17 cellular contexts compared by ENCODE assay signal in genomic region chr6:148379481-148379880, GRCh38. TPM values are rescaled to one million over a fixed set of nuclear protein-coding genes. Genes with fewer than 3 reads are reported as not detected.
DNase-seq lines count a peak whose midpoint lies in the region; ATAC-seq and TF ChIP-seq lines count a peak whose summit lies in the region.
"Had no signal": no experiment of that assay in that cellular context is flagged by ENCODE, and none has a peak within 500 bp of the region (broad histone marks: within the 10 kb centered on the region; RNA-seq: fewer than 3 reads in every experiment).

No MANE protein-coding gene starts in this region.

- WGBS in IMR-90 (ENCODE audit: extremely low coverage in 2 of 2, insufficient read length in 1 of 2), 2 experiments, result no CpG with 5 or more reads among the region's 5 CpGs

- CTCF ChIA-PET in IMR-90 (lab: Yijun Ruan, JAX), result no interaction called here

- H2AFZ ChIP-seq in ACC112 (ENCODE audit: low read length, unreplicated experiment), result no peak overlapping the region
- no peak overlapping the region for H2AFZ ChIP-seq in IMR-90 (replicated peaks; ENCODE audit: low read length, poor library complexity)

- in situ Hi-C loops in IMR-90 (cut with MboI; ENCODE audit: low sequenced_read_pairs) (no loop called here), gastrocnemius medialis (cut with MboI; ENCODE audit: low sequenced_read_pairs in 4 of 4) (no loop called here)

- H3K23ac ChIP-seq in IMR-90 (ENCODE audit: low read depth, low read length), result no peak overlapping the region

- POLR2A ChIA-PET in IMR-90 (lab: Charles Lee; ENCODE audit: unreplicated experiment), result no interaction called here

- H4K91ac ChIP-seq in IMR-90 (ENCODE audit: insufficient read depth, low read depth, low read length), result no peak overlapping the region

- peaks cover 36 to 62% of the 10 kb centered on the region in 2 experiments for H3K79me1 ChIP-seq in IMR-90 (ENCODE audit: low read depth in 1 of 2, low read length in 2 of 2)

- H3K14ac ChIP-seq in IMR-90 (replicated peaks; ENCODE audit: low read depth, low read length), result no peak overlapping the region

- H4K5ac ChIP-seq in IMR-90 (ENCODE audit: low read depth, low read length), result no peak overlapping the region

- H3K27me3 ChIP-seq in ACC112 (ENCODE audit: insufficient read depth, low read length) (no peaks in the 10 kb centered on the region), IMR-90 (ENCODE audit: control insufficient read depth, insufficient read depth, low read length) (no peaks in the 10 kb centered on the region), dorsolateral prefrontal cortex (no peaks in the 10 kb centered on the region), gastrocnemius medialis (no peaks in the 10 kb centered on the region)

- H2AK9ac ChIP-seq in IMR-90 (replicated peaks; ENCODE audit: low read depth, low read length, poor library complexity), result no peak overlapping the region

- H3K27ac Mint-ChIP-seq in T-helper 2 cell treated with Interferon-gamma antibody and Interleukin-4, amounts not matched to agents 5 μg/mL and 100 μg/mL, for 36 hours, result no peak overlapping the region
- H3K27ac Mint-ChIP-seq: CD4-positive, CD25-positive, alpha-beta regulatory T cell had no signal

- no peak overlapping the region for H3K18ac ChIP-seq in IMR-90 (ENCODE audit: low read depth, low read length)

- H2BK120ac ChIP-seq in IMR-90 (ENCODE audit: low read depth, low read length), result no peak overlapping the region

- BruUV-seq in IMR-90 (replicated peaks; lab: Mats Ljungman, UMichigan), result no TSS peak

- no peak overlapping the region for H2BK20ac ChIP-seq in IMR-90 (ENCODE audit: low read depth, low read length)

- H3K36me3 ChIP-seq in ACC112 (ENCODE audit: insufficient read depth, low read length), result no peaks in the 10 kb centered on the region
- no peaks in the 10 kb centered on the region for H3K36me3 ChIP-seq in IMR-90 (ENCODE audit: control insufficient read depth, insufficient read depth, low read length)
- H3K36me3 ChIP-seq in gastrocnemius medialis, result no peaks in the 10 kb centered on the region

- intact Hi-C loops in IMR-90 (cut with micrococcal nuclease), result no loop called here
- intact Hi-C loops in dorsolateral prefrontal cortex (cut with DNase I), result no loop called here
- intact Hi-C loops in gastrocnemius medialis (cut with DNase I; ENCODE audit: low total_unique reads), result no loop called here

- H2AK5ac ChIP-seq in IMR-90 (ENCODE audit: low read depth, low read length), result no peak overlapping the region

- no peaks in the 10 kb centered on the region for H3K9me3 ChIP-seq in IMR-90 (ENCODE audit: control insufficient read depth, insufficient read depth, low read length)
- no peaks in the 10 kb centered on the region for H3K9me3 ChIP-seq in gastrocnemius medialis
- H3K9me3 ChIP-seq: A549 had no signal

- H3K4me3 Mint-ChIP-seq in T-helper 2 cell treated with Interferon-gamma antibody and Interleukin-4, amounts not matched to agents 5 μg/mL and 100 μg/mL, for 36 hours, result no peak overlapping the region
- H3K4me3 Mint-ChIP-seq: CD4-positive, CD25-positive, alpha-beta regulatory T cell had no signal

- DNase-seq in IMR-90, result no peak
- DNase-seq in dorsolateral prefrontal cortex, result no peak
- no peak for DNase-seq in gastrocnemius medialis
- DNase-seq in activated CD4-positive, alpha-beta T cell treated with anti-CD3 and anti-CD28 coated beads, Interleukin-2, amount 50 U/mL, for 4 hours, result no peak
- DNase-seq in T-helper 2 cell treated with Interferon-gamma antibody and Interleukin-4, amounts not matched to agents 5 μg/mL and 100 μg/mL, for 36 hours (ENCODE audit: low spot score), result no peak
- DNase-seq: CD4-positive, CD25-positive, alpha-beta regulatory T cell; DND-41; GDM1; NCI-H1417; NCI-H2029; NCI-H2227 treated with DMSO at 0.1 percent for 48 hours; NCI-H526 treated with DMSO at 0.1 percent for 48 hours; PC-3 had no signal

- no peaks in the 10 kb centered on the region for H3K36me3 Mint-ChIP-seq in T-helper 2 cell treated with Interferon-gamma antibody and Interleukin-4, amounts not matched to agents 5 μg/mL and 100 μg/mL, for 36 hours (ENCODE audit: low read depth)
- H3K36me3 Mint-ChIP-seq: CD4-positive, CD25-positive, alpha-beta regulatory T cell had no signal

- H3K9me1 ChIP-seq in IMR-90 (ENCODE audit: insufficient read depth, low read length), result peaks cover 3% of the 10 kb centered on the region; the same call in 1 of the 2 replicates

- TF ChIP-seq POLR2A in IMR-90 (IDR thresholded peaks at IDR 0.05; ENCODE audit: low read depth, low read length) (no peak), gastrocnemius medialis (IDR thresholded peaks at IDR 0.05) (no peak)

- H3K4me1 ChIP-seq in ACC112 (ENCODE audit: control insufficient read depth, insufficient read depth, low read length, unreplicated experiment), result peaks cover 33% of the 10 kb centered on the region
- peaks cover 3% of the 10 kb centered on the region for H3K4me1 ChIP-seq in IMR-90 (ENCODE audit: control insufficient read depth, insufficient read depth, low read length)
- H3K4me1 ChIP-seq in gastrocnemius medialis, result peaks cover 16 to 21% of the 10 kb centered on the region in 2 donors
- H3K4me1 ChIP-seq: A549 had no signal

- dilution Hi-C loops in IMR-90 (cut with HindIII; ENCODE audit: low sequenced_read_pairs, unreplicated experiment), result no loop called here

- no peak overlapping the region for H3K9ac ChIP-seq in IMR-90 (ENCODE audit: low read depth, low read length)

- no peaks in the 10 kb centered on the region for H3K9me3 Mint-ChIP-seq in T-helper 2 cell treated with Interferon-gamma antibody and Interleukin-4, amounts not matched to agents 5 μg/mL and 100 μg/mL, for 36 hours

- no peak overlapping the region for H3K56ac ChIP-seq in IMR-90 (ENCODE audit: extremely low read depth, insufficient read depth, low read length)

- H2BK15ac ChIP-seq in IMR-90 (ENCODE audit: low read depth, low read length), result no peak overlapping the region

- H3K27me3 Mint-ChIP-seq in T-helper 2 cell treated with Interferon-gamma antibody and Interleukin-4, amounts not matched to agents 5 μg/mL and 100 μg/mL, for 36 hours (ENCODE audit: low read depth), result no peaks in the 10 kb centered on the region

- H2BK5ac ChIP-seq in IMR-90 (ENCODE audit: low read depth, low read length, poor library complexity, severe bottlenecking), result no peak overlapping the region

- TF ChIP-seq CTCF in IMR-90 (conservative IDR thresholded peaks at IDR 0.05; ENCODE audit: low read depth, low read length) (no peak), dorsolateral prefrontal cortex (IDR thresholded peaks at IDR 0.05 in 54 of 56, conservative IDR thresholded peaks at IDR 0.05 in 2 of 56; ENCODE audit: low read depth in 1 of 56, partially characterized antibody in 56 of 56) (no peak), gastrocnemius medialis (IDR thresholded peaks at IDR 0.05 in 4 of 5, conservative IDR thresholded peaks at IDR 0.05 in 1 of 5) (no peak)

- no peak overlapping the region for H3K4me2 ChIP-seq in IMR-90 (ENCODE audit: low read depth, low read length)
- H3K4me2 ChIP-seq: A549 had no signal

- H3K4me1 Mint-ChIP-seq in T-helper 2 cell treated with Interferon-gamma antibody and Interleukin-4, amounts not matched to agents 5 μg/mL and 100 μg/mL, for 36 hours (ENCODE audit: low read depth), result no peaks in the 10 kb centered on the region
- H3K4me1 Mint-ChIP-seq: CD4-positive, CD25-positive, alpha-beta regulatory T cell had no signal

- ATAC-seq in IMR-90 (ENCODE audit: low read depth) (no peak), gastrocnemius medialis (no peak), GM21526 (IDR thresholded peaks at IDR 0.05; ENCODE audit: low FRiP score, unreplicated experiment) (no peak), HG03025 (IDR thresholded peaks at IDR 0.05; ENCODE audit: low FRiP score, unreplicated experiment) (no peak)
- ATAC-seq: A549, PC-3 had no signal

- peaks cover 6% of the 10 kb centered on the region; the same call in 1 of the 2 replicates for H4K20me1 ChIP-seq in IMR-90 (ENCODE audit: insufficient read depth, low read length)

- TF ChIP-seq RAD21 in IMR-90 (IDR thresholded peaks at IDR 0.05; ENCODE audit: low read length), result no peak

- no peak overlapping the region for H4K8ac ChIP-seq in IMR-90 (ENCODE audit: low read depth in 2 of 2, low read length in 2 of 2)

- peaks cover 23% of the 10 kb centered on the region for H3K79me2 ChIP-seq in ACC112 (ENCODE audit: control insufficient read depth, insufficient read depth, low read length, unreplicated experiment)

- no peak overlapping the region for H3K4me3 ChIP-seq in ACC112 (ENCODE audit: low read depth, low read length)
- H3K4me3 ChIP-seq in IMR-90 (ENCODE audit: insufficient read depth, low read depth, low read length), result no peak overlapping the region
- H3K4me3 ChIP-seq in dorsolateral prefrontal cortex, result no peak overlapping the region
- H3K4me3 ChIP-seq in gastrocnemius medialis, result no peak overlapping the region
- H3K4me3 ChIP-seq: A549 had no signal

- no peak overlapping the region for H3K4ac ChIP-seq in IMR-90 (ENCODE audit: low read depth, low read length)

- H3K27ac ChIP-seq in ACC112 (ENCODE audit: low read depth, low read length), result 0 out of 2 replicates have a peak overlapping the region, but pooled peaks have one; percentile 56
- no peak overlapping the region for H3K27ac ChIP-seq in IMR-90 (ENCODE audit: insufficient read depth, low read length)
- peak overlapping the region in 35 of 59 donors; percentile 16 to 81 (median 67) for H3K27ac ChIP-seq in dorsolateral prefrontal cortex
- peak overlapping the region; percentile 38 to 62 (median 42) for H3K27ac ChIP-seq in gastrocnemius medialis
- H3K27ac ChIP-seq: A549 had no signal

TF ChIP-seq in IMR-90, 13 proteins besides CTCF, POLR2A, EP300 and RAD21:
- TF ChIP-seq, protein P1, sequence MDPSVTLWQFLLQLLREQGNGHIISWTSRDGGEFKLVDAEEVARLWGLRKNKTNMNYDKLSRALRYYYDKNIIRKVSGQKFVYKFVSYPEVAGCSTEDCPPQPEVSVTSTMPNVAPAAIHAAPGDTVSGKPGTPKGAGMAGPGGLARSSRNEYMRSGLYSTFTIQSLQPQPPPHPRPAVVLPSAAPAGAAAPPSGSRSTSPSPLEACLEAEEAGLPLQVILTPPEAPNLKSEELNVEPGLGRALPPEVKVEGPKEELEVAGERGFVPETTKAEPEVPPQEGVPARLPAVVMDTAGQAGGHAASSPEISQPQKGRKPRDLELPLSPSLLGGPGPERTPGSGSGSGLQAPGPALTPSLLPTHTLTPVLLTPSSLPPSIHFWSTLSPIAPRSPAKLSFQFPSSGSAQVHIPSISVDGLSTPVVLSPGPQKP (IDR thresholded peaks at IDR 0.05; ENCODE audit: borderline replicate concordance, low read depth, low read length), result no peak
- TF ChIP-seq CEBPB (IDR thresholded peaks at IDR 0.05; ENCODE audit: low read depth, low read length), result peak; percentile 82
TF ChIP-seq in IMR-90: peak in this region for 1.

RNA-seq across cellular contexts. Expression of gene SASH1, which starts 36.8 kb away (rescaled TPM):
- total RNA-seq in IMR-90 (2012; rRNA removed) (16.5 and 20.3 TPM in 2 replicates), dorsolateral prefrontal cortex (100 to 1,000 TPM in 105 of 120 experiments, 10 to 100 TPM in 15; 67.5 to 387 (median 117) TPM), gastrocnemius medialis (10 to 100 TPM; 28.2 to 42.4 (median 35.4) TPM)
- polyA plus RNA-seq in IMR-90 (2012; rRNA removed), result 11.6 and 11.7 TPM in 2 replicates
- 6.7 and 8.2 TPM in 2 replicates for polyA plus RNA-seq in IMR-90 (2012; cell fraction: cytosol; rRNA removed)
- 13.3 and 28.8 TPM in 2 replicates for polyA plus RNA-seq in IMR-90 (2012; cell fraction: nucleus; rRNA removed; ENCODE audit: low replicate concordance)
- total RNA-seq: CD4-positive, CD25-positive, alpha-beta regulatory T cell had no signal
